In genomic region chr6:68718379-68719073, GRCh38 we compare ENCODE assay signal across 2 cellular contexts.
A peak's percentile ranks its signal among the peaks of the same experiment; 100 is the strongest.
TF ChIP-seq lines count a peak whose summit lies in the region.

No MANE protein-coding gene starts in this region.

TF ChIP-seq in SK-N-SH treated with all-trans-retinoic acid at 6 μM for 48 hours, 23 proteins besides CTCF, POLR2A, EP300 and RAD21 (continued from another document):
- peak; percentile 53; the same call in 1 of the 2 replicates for TF ChIP-seq CREB5 (CRISPR knock-in tag; IDR thresholded peaks at IDR 0.05; ENCODE audit: low read depth)
- TF ChIP-seq ESRRG (CRISPR knock-in tag; IDR thresholded peaks at IDR 0.05), result no peak
- TF ChIP-seq BACH2 (CRISPR knock-in tag; IDR thresholded peaks at IDR 0.05; ENCODE audit: borderline replicate concordance), result no peak
- TF ChIP-seq ZNF8 (CRISPR knock-in tag; IDR thresholded peaks at IDR 0.05), result no peak
- TF ChIP-seq ZFP3 (CRISPR knock-in tag; IDR thresholded peaks at IDR 0.05), result no peak
- TF ChIP-seq CSRNP3 (CRISPR knock-in tag; IDR thresholded peaks at IDR 0.05), result no peak

TF ChIP-seq in SK-N-SH, 30 proteins besides CTCF, POLR2A, EP300 and RAD21 (continued from another document):
- TF ChIP-seq REST (IDR thresholded peaks at IDR 0.05; ENCODE audit: low read depth, low read length) (no peak), GATA2 (CRISPR knock-in tag; IDR thresholded peaks at IDR 0.05) (no peak), FOSL2 (IDR thresholded peaks at IDR 0.05; ENCODE audit: borderline replicate concordance, low read depth) (no peak), TEAD4 (IDR thresholded peaks at IDR 0.05; ENCODE audit: borderline replicate concordance, insufficient read depth) (no peak), ZBTB33 (IDR thresholded peaks at IDR 0.05; ENCODE audit: borderline replicate concordance, low read depth) (no peak), FOXJ3 (CRISPR knock-in tag; IDR thresholded peaks at IDR 0.05) (no peak)
